Comparison of ENCODE assay signal across 9 cellular contexts in the genomic region with DNA sequence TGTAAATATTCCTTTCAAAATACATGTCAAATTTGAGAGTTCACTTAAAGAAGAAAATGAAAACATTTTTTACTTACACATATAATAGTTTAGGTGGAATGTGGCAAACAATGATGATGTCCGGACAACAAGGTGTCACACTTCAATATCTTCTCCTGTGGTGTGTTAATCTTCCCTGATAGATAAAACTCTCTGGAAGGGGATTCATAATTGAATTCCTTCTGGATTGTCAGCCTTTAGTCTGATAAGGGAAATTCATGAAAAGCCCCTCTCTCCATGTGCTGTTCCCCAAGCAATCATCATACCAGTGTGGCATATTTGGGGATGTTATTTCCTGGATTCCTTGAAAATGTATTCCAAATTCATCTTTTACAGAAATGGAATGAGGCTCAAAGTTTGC. TPM values are rescaled to one million over a fixed set of nuclear protein-coding genes. Genes with fewer than 3 reads are reported as not detected.
DNase-seq lines count a peak whose midpoint lies in the region; ATAC-seq and TF ChIP-seq lines count a peak whose summit lies in the region.
"Had no signal": no experiment of that assay in that cellular context is flagged by ENCODE, and none has a peak within 500 bp of the region (broad histone marks: within the 10 kb centered on the region; RNA-seq: fewer than 3 reads in every experiment).

No MANE protein-coding gene starts in this region.

- peak overlapping the region; percentile 98 for H3K27ac ChIP-seq in left ventricle myocardium inferior (replicated peaks)
- H3K27ac ChIP-seq in muscle layer of duodenum (ENCODE audit: low read length), result peak overlapping the region; percentile 99
- peak overlapping the region; percentile 96 for H3K27ac ChIP-seq in upper lobe of right lung

- H3K36me3 ChIP-seq in left ventricle myocardium inferior (no peaks in the 10 kb centered on the region), muscle layer of duodenum (ENCODE audit: control insufficient read depth in 1 of 2, insufficient read depth in 2 of 2, low read length in 2 of 2) (peaks cover 0 to 5% of the 10 kb centered on the region in 2 donors), upper lobe of right lung (peaks cover 6% of the 10 kb centered on the region)

- intact Hi-C loops in left ventricle myocardium inferior (cut with micrococcal nuclease), result no loop called here
- intact Hi-C loops in Right ventricle myocardium inferior (cut with DNase I), result no loop called here
- intact Hi-C loops in upper lobe of right lung (cut with DNase I), result no loop called here

- peak overlapping the region; percentile 83 for H3K4me3 Mint-ChIP-seq in activated naive CD8-positive, alpha-beta T cell treated with anti-CD3 and anti-CD28 coated beads, Interleukin-2, amount 50 U/mL, for 24 hours

- ATAC-seq in Right ventricle myocardium inferior (no peak), upper lobe of right lung (no peak)
- no peak for ATAC-seq in activated naive CD8-positive, alpha-beta T cell treated with anti-CD3 and anti-CD28 coated beads, Interleukin-2, amount 50 U/mL, for 24 hours

- H3K27ac Mint-ChIP-seq in activated naive CD8-positive, alpha-beta T cell treated with anti-CD3 and anti-CD28 coated beads, Interleukin-2, amount 50 U/mL, for 24 hours, result peak overlapping the region; percentile 66

- no peaks in the 10 kb centered on the region for H3K36me3 Mint-ChIP-seq in activated naive CD8-positive, alpha-beta T cell treated with anti-CD3 and anti-CD28 coated beads, Interleukin-2, amount 50 U/mL, for 24 hours (ENCODE audit: low read depth)

- H3K4me3 ChIP-seq in left ventricle myocardium inferior (no peak overlapping the region), muscle layer of duodenum (ENCODE audit: low read depth in 1 of 2, low read length in 2 of 2) (no peak overlapping the region), upper lobe of right lung (no peak overlapping the region)

- H3K9me3 ChIP-seq in left ventricle myocardium inferior (replicated peaks) (no peaks in the 10 kb centered on the region), muscle layer of duodenum (ENCODE audit: control insufficient read depth in 1 of 2, low read length in 2 of 2) (no peaks in the 10 kb centered on the region), upper lobe of right lung (no peaks in the 10 kb centered on the region)

- no peak for TF ChIP-seq CTCF in left ventricle myocardium inferior (IDR thresholded peaks at IDR 0.05; ENCODE audit: borderline replicate concordance)
- no peak for TF ChIP-seq CTCF in upper lobe of right lung (IDR thresholded peaks at IDR 0.05)

- peaks cover 40% of the 10 kb centered on the region for H3K4me1 Mint-ChIP-seq in activated naive CD8-positive, alpha-beta T cell treated with anti-CD3 and anti-CD28 coated beads, Interleukin-2, amount 50 U/mL, for 24 hours

- H3K9me3 Mint-ChIP-seq in activated naive CD8-positive, alpha-beta T cell treated with anti-CD3 and anti-CD28 coated beads, Interleukin-2, amount 50 U/mL, for 24 hours, result no peaks in the 10 kb centered on the region

- H3K4me1 ChIP-seq in left ventricle myocardium inferior (peaks cover 45% of the 10 kb centered on the region), muscle layer of duodenum (ENCODE audit: control insufficient read depth in 1 of 2, insufficient read depth in 2 of 2, low read length in 2 of 2) (peaks cover 16 to 32% of the 10 kb centered on the region in 2 donors), upper lobe of right lung (peaks cover 31% of the 10 kb centered on the region)

- no peak for DNase-seq in left ventricle myocardium inferior
- no peak for DNase-seq in Right ventricle myocardium inferior (ENCODE audit: missing footprints)
- DNase-seq in activated naive CD8-positive, alpha-beta T cell treated with anti-CD3 and anti-CD28 coated beads, Interleukin-2, amount 50 U/mL, for 24 hours, result no peak
- DNase-seq in upper lobe of right lung, result no peak
- no peak for DNase-seq in LoVo (ENCODE audit: low spot score)
- DNase-seq in NCI-H526 treated with DMSO at 0.1 percent for 48 hours (lab: John Stamatoyannopoulos, UW), result no peak
- no peak for DNase-seq in DMS153 (lab: John Stamatoyannopoulos, UW)
- DNase-seq: NCI-H1105 treated with DMSO at 0.1 percent for 48 hours had no signal

- no peaks in the 10 kb centered on the region for H3K27me3 Mint-ChIP-seq in activated naive CD8-positive, alpha-beta T cell treated with anti-CD3 and anti-CD28 coated beads, Interleukin-2, amount 50 U/mL, for 24 hours

- H3K27me3 ChIP-seq in left ventricle myocardium inferior (ENCODE audit: low read depth), result no peaks in the 10 kb centered on the region
- no peaks in the 10 kb centered on the region for H3K27me3 ChIP-seq in muscle layer of duodenum (ENCODE audit: low read depth, low read length)
- H3K27me3 ChIP-seq in upper lobe of right lung, result no peaks in the 10 kb centered on the region

RNA-seq across cellular contexts. Expression of gene SERINC3, which starts 1.0 kb away (rescaled TPM):
- total RNA-seq in left ventricle myocardium inferior, result 88.4 TPM
- 82.4 TPM for total RNA-seq in Right ventricle myocardium inferior
- total RNA-seq in upper lobe of right lung, result 143 TPM

RNA-seq across cellular contexts. Expression of gene TTPAL, which starts 47.2 kb away (rescaled TPM):
- total RNA-seq in left ventricle myocardium inferior, result 4.5 TPM
- 2.9 TPM for total RNA-seq in Right ventricle myocardium inferior
- 8.0 TPM for total RNA-seq in upper lobe of right lung

RNA-seq across cellular contexts. Expression of gene PKIG, which starts 59.5 kb away (rescaled TPM):
- total RNA-seq in left ventricle myocardium inferior (172 TPM), Right ventricle myocardium inferior (206 TPM), upper lobe of right lung (88.8 TPM)
